In the genomic region with DNA sequence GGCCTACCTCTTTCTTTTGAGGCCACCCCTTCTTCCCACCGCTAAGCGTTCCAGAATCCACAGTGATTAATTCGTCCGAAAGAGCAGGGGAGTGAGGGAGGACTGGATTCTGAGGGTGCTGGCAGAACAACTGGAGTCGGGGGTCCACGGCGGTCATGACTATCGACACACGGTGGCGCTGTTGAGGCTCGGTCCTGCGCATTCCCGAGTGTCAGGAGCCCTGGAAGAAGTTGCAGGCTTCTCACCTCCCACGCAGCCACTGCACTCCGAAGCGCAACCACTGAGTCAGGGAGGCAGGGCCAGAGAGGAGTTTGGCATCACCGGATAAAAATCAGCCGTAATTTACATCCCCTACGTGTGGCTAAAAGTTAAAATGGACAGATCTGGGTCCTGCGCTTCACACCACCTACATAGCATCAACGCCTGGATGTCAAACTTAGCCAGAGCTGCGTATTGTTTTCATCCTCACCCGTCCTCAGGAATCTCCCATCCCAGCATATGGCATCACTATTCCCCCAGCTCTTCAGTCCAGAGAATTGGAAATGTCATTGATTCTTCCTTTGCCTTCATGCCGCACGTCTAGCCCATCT, we compare ENCODE assay signal across 8 cellular contexts. TPM values are rescaled to one million over a fixed set of nuclear protein-coding genes. Genes with fewer than 3 reads are reported as not detected.
A peak's percentile ranks its signal among the peaks of the same experiment; 100 is the strongest.
DNase-seq lines count a peak whose midpoint lies in the region; ATAC-seq and TF ChIP-seq lines count a peak whose summit lies in the region.

No MANE protein-coding gene starts in this region.

- POLR2A ChIA-PET in HEK293T (lab: Yijun Ruan, JAX): interaction anchor here (1.0 to 3.2 kb wide), 4 partner anchors 33 to 99 kb away, joined by 3 to 16 read pairs (median 4); a partner anchor contains a TSS

- H3K27me3 Mint-ChIP-seq in activated T-helper 2 cell treated with anti-CD3 and anti-CD28 coated beads, Interferon-gamma antibody, Interleukin-2, Interleukin-4, amounts not matched to agents 10 μg/mL and 5 μg/mL and 100 μg/mL, durations not matched to agents 14 hours and 24 hours and 36 hours (ENCODE audit: low read depth): peaks cover 9% of the 10 kb centered on the region

- no peak overlapping the region for H3K27ac ChIP-seq in Peyer's patch
- H3K27ac ChIP-seq in neutrophil: no peak overlapping the region
- no peak overlapping the region for H3K27ac ChIP-seq in substantia nigra (ENCODE audit: low read depth, low read length, poor library complexity, severe bottlenecking)

- DNase-seq in AG20443 (ENCODE audit: low spot score) (peak; percentile 93), HEK293T (ENCODE audit: extremely low spot score) (peak; percentile 87), Peyer's patch (peak; percentile 79 to 90 (median 85)), fibroblast of the conjunctiva (ENCODE audit: low read depth) (peak; percentile 32), substantia nigra (lab: John Stamatoyannopoulos, UW) (peak in 43 of 49 donors; percentile 8 to 75 (median 48))
- peak; percentile 58 for DNase-seq in activated T-helper 2 cell treated with anti-CD3 and anti-CD28 coated beads, Interferon-gamma antibody, Interleukin-2, Interleukin-4, amounts not matched to agents 10 μg/mL and 5 μg/mL and 100 μg/mL, durations not matched to agents 14 hours and 24 hours and 36 hours (ENCODE audit: low spot score)

- H3K9me3 ChIP-seq in Peyer's patch: no peaks in the 10 kb centered on the region
- H3K9me3 ChIP-seq in neutrophil: no peaks in the 10 kb centered on the region

- H3K27me3 ChIP-seq in Peyer's patch (no peaks in the 10 kb centered on the region), neutrophil (peaks cover 4% of the 10 kb centered on the region)

- H3K4me1 ChIP-seq in Peyer's patch (peaks cover 0 to 4% (median 3%) of the 10 kb centered on the region in 4 donors), neutrophil (ENCODE audit: control insufficient read depth in 1 of 2, insufficient read depth in 1 of 2, low read depth in 1 of 2, low read length in 1 of 2) (peaks cover 3 to 6% of the 10 kb centered on the region in 2 experiments)

- no peak overlapping the region for H3K27ac Mint-ChIP-seq in activated T-helper 2 cell treated with anti-CD3 and anti-CD28 coated beads, Interferon-gamma antibody, Interleukin-2, Interleukin-4, amounts not matched to agents 10 μg/mL and 5 μg/mL and 100 μg/mL, durations not matched to agents 14 hours and 24 hours and 36 hours

- intact Hi-C loops in activated T-helper 2 cell treated with anti-CD3 and anti-CD28 coated beads, Interferon-gamma antibody, Interleukin-2, Interleukin-4, amounts not matched to agents 10 μg/mL and 5 μg/mL and 100 μg/mL, durations not matched to agents 14 hours and 24 hours and 36 hours (cut with micrococcal nuclease): loop anchor here (1.0 to 5.0 kb wide), 2 partner anchors 38 to 99 kb away; a partner anchor contains a TSS

- TF ChIP-seq CTCF in Peyer's patch (IDR thresholded peaks at IDR 0.05) (peak; percentile 81 to 91 (median 88)), neutrophil (IDR thresholded peaks at IDR 0.05) (peak; percentile 80)

- no peaks in the 10 kb centered on the region for H3K36me3 Mint-ChIP-seq in activated T-helper 2 cell treated with anti-CD3 and anti-CD28 coated beads, Interferon-gamma antibody, Interleukin-2, Interleukin-4, amounts not matched to agents 10 μg/mL and 5 μg/mL and 100 μg/mL, durations not matched to agents 14 hours and 24 hours and 36 hours (ENCODE audit: low read depth)

- no peak for TF ChIP-seq POLR2A in Peyer's patch (IDR thresholded peaks at IDR 0.05)

- no peak overlapping the region for H3K4me3 ChIP-seq in Peyer's patch
- no peak overlapping the region for H3K4me3 ChIP-seq in neutrophil (ENCODE audit: low read depth in 1 of 2, low read length in 1 of 2)

- CTCF ChIA-PET in HEK293T (lab: Yijun Ruan, JAX): interaction anchor here (0.7 to 0.8 kb wide), 3 partner anchors 19 to 99 kb away, joined by 3 read pairs; no protein-coding TSS in a partner anchor

- ATAC-seq in HG02885 (IDR thresholded peaks at IDR 0.05; ENCODE audit: poor library complexity, unreplicated experiment): no peak

- H3K4me3 Mint-ChIP-seq in activated T-helper 2 cell treated with anti-CD3 and anti-CD28 coated beads, Interferon-gamma antibody, Interleukin-2, Interleukin-4, amounts not matched to agents 10 μg/mL and 5 μg/mL and 100 μg/mL, durations not matched to agents 14 hours and 24 hours and 36 hours (ENCODE audit: low read depth): no peak overlapping the region

- peaks cover 13% of the 10 kb centered on the region for H3K4me1 Mint-ChIP-seq in activated T-helper 2 cell treated with anti-CD3 and anti-CD28 coated beads, Interferon-gamma antibody, Interleukin-2, Interleukin-4, amounts not matched to agents 10 μg/mL and 5 μg/mL and 100 μg/mL, durations not matched to agents 14 hours and 24 hours and 36 hours (ENCODE audit: low read depth)

- H3K36me3 ChIP-seq in Peyer's patch (no peaks in the 10 kb centered on the region), neutrophil (no peaks in the 10 kb centered on the region)

- peaks cover 6% of the 10 kb centered on the region for H3K9me3 Mint-ChIP-seq in activated T-helper 2 cell treated with anti-CD3 and anti-CD28 coated beads, Interferon-gamma antibody, Interleukin-2, Interleukin-4, amounts not matched to agents 10 μg/mL and 5 μg/mL and 100 μg/mL, durations not matched to agents 14 hours and 24 hours and 36 hours

TF ChIP-seq in HEK293T, 16 proteins besides CTCF, POLR2A, EP300 and RAD21:
- TF ChIP-seq ZNF384 (IDR thresholded peaks at IDR 0.05) (no peak), L3MBTL2 (conservative IDR thresholded peaks at IDR 0.05) (peak; percentile 44; the same call in 1 of the 2 replicates)

RNA-seq across cellular contexts. Expression of a gene that starts 10.7 kb away (rescaled TPM):
- total RNA-seq in Peyer's patch: 10 to 100 TPM in 3 of 4 donors, 1 to 10 TPM in 1; 5.4 to 24.3 (median 21.8) TPM
- 0.73 and 0.85 TPM in 2 replicates for total RNA-seq in activated T-helper 2 cell treated with anti-CD3 and anti-CD28 coated beads, Interferon-gamma antibody, Interleukin-2, Interleukin-4, amounts not matched to agents 10 μg/mL and 5 μg/mL and 100 μg/mL, durations not matched to agents 14 hours and 24 hours and 36 hours

RNA-seq across cellular contexts. Expression of a gene that starts 13.8 kb away (rescaled TPM):
- under 1 TPM in 2 of 4 donors, not detected in 2; 0.35 to 0.38 TPM for total RNA-seq in Peyer's patch
- total RNA-seq in activated T-helper 2 cell treated with anti-CD3 and anti-CD28 coated beads, Interferon-gamma antibody, Interleukin-2, Interleukin-4, amounts not matched to agents 10 μg/mL and 5 μg/mL and 100 μg/mL, durations not matched to agents 14 hours and 24 hours and 36 hours: 0.09 and 0.14 TPM in 2 replicates

RNA-seq across cellular contexts. Expression of a gene that starts 13.9 kb away (rescaled TPM):
- 10 to 100 TPM; 30.6 to 70.1 (median 47.2) TPM for total RNA-seq in Peyer's patch
- 30.4 and 31.1 TPM in 2 replicates for total RNA-seq in activated T-helper 2 cell treated with anti-CD3 and anti-CD28 coated beads, Interferon-gamma antibody, Interleukin-2, Interleukin-4, amounts not matched to agents 10 μg/mL and 5 μg/mL and 100 μg/mL, durations not matched to agents 14 hours and 24 hours and 36 hours

RNA-seq across cellular contexts. Expression of a gene that starts 32.4 kb away (rescaled TPM):
- not detected for total RNA-seq in Peyer's patch
- 0.07 and 0.14 TPM in 2 replicates for total RNA-seq in activated T-helper 2 cell treated with anti-CD3 and anti-CD28 coated beads, Interferon-gamma antibody, Interleukin-2, Interleukin-4, amounts not matched to agents 10 μg/mL and 5 μg/mL and 100 μg/mL, durations not matched to agents 14 hours and 24 hours and 36 hours

RNA-seq across cellular contexts. Expression of a gene that starts 33.3 kb away (rescaled TPM):
- 10 to 100 TPM in 3 of 4 donors, 1 to 10 TPM in 1; 9.1 to 29.3 (median 15.3) TPM for total RNA-seq in Peyer's patch
- total RNA-seq in activated T-helper 2 cell treated with anti-CD3 and anti-CD28 coated beads, Interferon-gamma antibody, Interleukin-2, Interleukin-4, amounts not matched to agents 10 μg/mL and 5 μg/mL and 100 μg/mL, durations not matched to agents 14 hours and 24 hours and 36 hours: 14.0 and 14.4 TPM in 2 replicates

Comparison
In these comparisons a context has a peak if more than half of its experiments do, and no peak if none do; other contexts are left out.
1. DNase-seq: peak in every context shown above with its lines; median percentile 93 in AG20443; 87 in HEK293T; 85 in Peyer's patch; 58 in activated T-helper 2 cell treated with anti-CD3 and anti-CD28 coated beads, Interferon-gamma antibody, Interleukin-2, Interleukin-4, amounts not matched to agents 10 μg/mL and 5 μg/mL and 100 μg/mL, durations not matched to agents 14 hours and 24 hours and 36 hours; 48 in substantia nigra; 32 in fibroblast of the conjunctiva.